ENCODE assay signal across 10 cellular contexts in genomic region chr4:76803522-76803921, GRCh38.
DNase-seq lines count a peak whose midpoint lies in the region; ATAC-seq, FAIRE-seq and TF ChIP-seq lines count a peak whose summit lies in the region.
"Had no signal": no experiment of that assay in that cellular context is flagged by ENCODE, and none has a peak within 500 bp of the region (broad histone marks: within the 10 kb centered on the region; RNA-seq: fewer than 3 reads in every experiment).

No MANE protein-coding gene starts in this region.

- ATAC-seq in activated CD8-positive, alpha-beta T cell treated with anti-CD3 and anti-CD28 coated beads, Interleukin-2, amount 10 ng/mL, durations not matched to agents 7 days and 5 days = no peak
- no peak for ATAC-seq in HG03095 (IDR thresholded peaks at IDR 0.05; ENCODE audit: unreplicated experiment)
- ATAC-seq in HG02588 (IDR thresholded peaks at IDR 0.05; ENCODE audit: unreplicated experiment) = no peak

- POLR2A ChIA-PET in activated CD8-positive, alpha-beta T cell treated with anti-CD3 and anti-CD28 coated beads, Interleukin-2, amount 10 ng/mL, durations not matched to agents 7 days and 5 days (lab: Charles Lee) = no interaction called here

- no peaks in the 10 kb centered on the region for H3K27me3 Mint-ChIP-seq in nephron (ENCODE audit: low read depth)
- peaks cover 6% of the 10 kb centered on the region for H3K27me3 Mint-ChIP-seq in activated CD8-positive, alpha-beta T cell treated with anti-CD3 and anti-CD28 coated beads, Interleukin-2, amount 10 ng/mL, durations not matched to agents 7 days and 5 days (ENCODE audit: low read depth)

- CTCF ChIA-PET in activated CD8-positive, alpha-beta T cell treated with anti-CD3 and anti-CD28 coated beads, Interleukin-2, amount 10 ng/mL, durations not matched to agents 7 days and 5 days (lab: Charles Lee) = no interaction called here

- peaks cover 24% of the 10 kb centered on the region for H3K9me3 Mint-ChIP-seq in nephron
- no peaks in the 10 kb centered on the region for H3K9me3 Mint-ChIP-seq in activated CD8-positive, alpha-beta T cell treated with anti-CD3 and anti-CD28 coated beads, Interleukin-2, amount 10 ng/mL, durations not matched to agents 7 days and 5 days (ENCODE audit: insufficient read depth)

- H3K36me3 Mint-ChIP-seq in nephron (ENCODE audit: low read depth) = peaks cover 19% of the 10 kb centered on the region
- no peaks in the 10 kb centered on the region for H3K36me3 Mint-ChIP-seq in activated CD8-positive, alpha-beta T cell treated with anti-CD3 and anti-CD28 coated beads, Interleukin-2, amount 10 ng/mL, durations not matched to agents 7 days and 5 days (ENCODE audit: low read depth)

- TF ChIP-seq CTCF in bronchial epithelial cell (IDR thresholded peaks at IDR 0.05; ENCODE audit: insufficient read depth, low read length, severe bottlenecking) (no peak), nephron (IDR thresholded peaks at IDR 0.05; ENCODE audit: unreplicated experiment in 3 of 3) (no peak)

- H3K4me3 Mint-ChIP-seq in nephron = no peak overlapping the region
- no peak overlapping the region for H3K4me3 Mint-ChIP-seq in activated CD8-positive, alpha-beta T cell treated with anti-CD3 and anti-CD28 coated beads, Interleukin-2, amount 10 ng/mL, durations not matched to agents 7 days and 5 days

- peaks cover 51% of the 10 kb centered on the region for H3K4me1 Mint-ChIP-seq in nephron
- no peaks in the 10 kb centered on the region for H3K4me1 Mint-ChIP-seq in activated CD8-positive, alpha-beta T cell treated with anti-CD3 and anti-CD28 coated beads, Interleukin-2, amount 10 ng/mL, durations not matched to agents 7 days and 5 days (ENCODE audit: low read depth)

- FAIRE-seq in bronchial epithelial cell (lab: Jason Lieb, UNC) = peak; percentile 66

- H3K27me3 ChIP-seq in bronchial epithelial cell (ENCODE audit: control insufficient read depth, insufficient read depth, low read length) = no peaks in the 10 kb centered on the region

- H3K27ac Mint-ChIP-seq in nephron = peak overlapping the region; percentile 96 to 99 (median 97)
- no peak overlapping the region for H3K27ac Mint-ChIP-seq in activated CD8-positive, alpha-beta T cell treated with anti-CD3 and anti-CD28 coated beads, Interleukin-2, amount 10 ng/mL, durations not matched to agents 7 days and 5 days

- no peak overlapping the region for H3K4me3 ChIP-seq in bronchial epithelial cell (ENCODE audit: low read depth, low read length)

- no peaks in the 10 kb centered on the region for H3K36me3 ChIP-seq in bronchial epithelial cell (ENCODE audit: control insufficient read depth, insufficient read depth, low read length)

- DNase-seq in ELF-1 (ENCODE audit: low read depth, low spot score) (peak; percentile 44), NCI-H2227 (lab: John Stamatoyannopoulos, UW; ENCODE audit: unreplicated experiment) (peak; percentile 14), bronchial epithelial cell (ENCODE audit: low read depth) (peak; percentile 85), NCI-H526 (lab: John Stamatoyannopoulos, UW) (no peak)
- no peak for DNase-seq in activated CD8-positive, alpha-beta T cell treated with anti-CD3 and anti-CD28 coated beads, Interleukin-2, amount 10 ng/mL, durations not matched to agents 7 days and 5 days
- DNase-seq: activated naive CD4-positive, alpha-beta T cell treated with Interleukin-2 at 50 U/mL for 16 hours; left cardiac atrium had no signal

Comparison
In these comparisons a context has a peak if more than half of its experiments do, and no peak if none do; other contexts are left out.
1. DNase-seq: peak in ELF-1 (single experiment), NCI-H2227 (single experiment) and bronchial epithelial cell (single experiment); none in activated CD8-positive, alpha-beta T cell treated with anti-CD3 and anti-CD28 coated beads, Interleukin-2, amount 10 ng/mL, durations not matched to agents 7 days and 5 days (single experiment) and NCI-H526 (0 of 2).